2 cellular contexts compared by ENCODE assay signal in genomic region chr19:45905016-45905415, GRCh38.
TF ChIP-seq lines count a peak whose summit lies in the region.

No MANE protein-coding gene starts in this region.

TF ChIP-seq in IMR-90, 13 proteins besides CTCF, POLR2A, EP300 and RAD21:
- no peak for TF ChIP-seq BHLHE40 (IDR thresholded peaks at IDR 0.05; ENCODE audit: low read depth, low read length)
- no peak for TF ChIP-seq RFX5 (IDR thresholded peaks at IDR 0.05; ENCODE audit: low read depth, low read length)
- TF ChIP-seq NFE2L2 (IDR thresholded peaks at IDR 0.05; ENCODE audit: low read depth, low read length): no peak
- no peak for TF ChIP-seq CEBPB (IDR thresholded peaks at IDR 0.05; ENCODE audit: low read depth, low read length)

TF ChIP-seq in H1, 55 proteins besides CTCF, POLR2A, EP300 and RAD21:
- no peak for TF ChIP-seq TCF12 (IDR thresholded peaks at IDR 0.05; ENCODE audit: low read depth, low read length)
- 0 out of 2 replicates have a peak, but pooled peaks have one; percentile 30 for TF ChIP-seq SRF (IDR thresholded peaks at IDR 0.05; ENCODE audit: low read depth, low read length)
